1 cellular context compared by ENCODE assay signal in genomic region chr1:114521396-114522263, GRCh38.
TF ChIP-seq lines count a peak whose summit lies in the region.

No MANE protein-coding gene starts in this region.

TF ChIP-seq in K562, 482 proteins besides CTCF, POLR2A, EP300 and RAD21 (continued from another document):
- TF ChIP-seq TCF3 (CRISPR knock-in tag; IDR thresholded peaks at IDR 0.05) (peak; percentile 70), POLR2H (tag; IDR thresholded peaks at IDR 0.05; ENCODE audit: low read depth) (no peak), HDAC1 (IDR thresholded peaks at IDR 0.05) (no peak), KDM4B (IDR thresholded peaks at IDR 0.05; ENCODE audit: borderline replicate concordance in 2 of 2, low read depth in 1 of 2) (no peak), HNRNPLL (IDR thresholded peaks at IDR 0.05; ENCODE audit: low read depth, low read length, poor library complexity, severe bottlenecking) (no peak), LCOR (CRISPR knock-in tag; IDR thresholded peaks at IDR 0.05) (no peak), SREBF2 (CRISPR knock-in tag; IDR thresholded peaks at IDR 0.05) (no peak), BRD9 (IDR thresholded peaks at IDR 0.05; ENCODE audit: low read depth, partially characterized antibody) (no peak), GABPB1 (CRISPR knock-in tag; IDR thresholded peaks at IDR 0.05) (peak; percentile 21; the same call in 1 of the 2 replicates), ZBTB49 (CRISPR knock-in tag; IDR thresholded peaks at IDR 0.05; ENCODE audit: borderline replicate concordance) (no peak), ILK (tag; IDR thresholded peaks at IDR 0.05; ENCODE audit: borderline replicate concordance, low read depth) (no peak), FOXK1 (CRISPR knock-in tag; IDR thresholded peaks at IDR 0.05; ENCODE audit: borderline replicate concordance) (no peak), FOXM1 (IDR thresholded peaks at IDR 0.05; ENCODE audit: low read depth) (peak; percentile 8; the same call in 1 of the 2 replicates), FOXM1 (CRISPR knock-in tag; IDR thresholded peaks at IDR 0.05; ENCODE audit: low read depth) (no peak), MGA (IDR thresholded peaks at IDR 0.05) (peak; percentile 50; the same call in 1 of the 2 replicates), ARID1B (IDR thresholded peaks at IDR 0.05) (peak; percentile 60; the same call in 1 of the 2 replicates), HMBOX1 (IDR thresholded peaks at IDR 0.05) (peak; percentile 95), POLR2AphosphoS5 (IDR thresholded peaks at IDR 0.05; ENCODE audit: control insufficient read depth, insufficient read depth, low read depth, low read length) (no peak), BDP1 (IDR thresholded peaks at IDR 0.05; ENCODE audit: insufficient read depth, insufficient read length) (no peak), TCF7L2 (IDR thresholded peaks at IDR 0.05; ENCODE audit: low read depth, low read length) (no peak), HMG20A (CRISPR knock-in tag; conservative IDR thresholded peaks at IDR 0.05) (no peak), TEAD4 (IDR thresholded peaks at IDR 0.05; ENCODE audit: low read length) (peak; percentile 35; the same call in 1 of the 2 replicates), TEAD4 (CRISPR knock-in tag; IDR thresholded peaks at IDR 0.05; ENCODE audit: borderline replicate concordance) (no peak), CC2D1A (IDR thresholded peaks at IDR 0.05) (peak; percentile 87; the same call in 1 of the 2 replicates), NKRF (IDR thresholded peaks at IDR 0.05; ENCODE audit: borderline replicate concordance) (no peak)
- TF ChIP-seq, protein P1, sequence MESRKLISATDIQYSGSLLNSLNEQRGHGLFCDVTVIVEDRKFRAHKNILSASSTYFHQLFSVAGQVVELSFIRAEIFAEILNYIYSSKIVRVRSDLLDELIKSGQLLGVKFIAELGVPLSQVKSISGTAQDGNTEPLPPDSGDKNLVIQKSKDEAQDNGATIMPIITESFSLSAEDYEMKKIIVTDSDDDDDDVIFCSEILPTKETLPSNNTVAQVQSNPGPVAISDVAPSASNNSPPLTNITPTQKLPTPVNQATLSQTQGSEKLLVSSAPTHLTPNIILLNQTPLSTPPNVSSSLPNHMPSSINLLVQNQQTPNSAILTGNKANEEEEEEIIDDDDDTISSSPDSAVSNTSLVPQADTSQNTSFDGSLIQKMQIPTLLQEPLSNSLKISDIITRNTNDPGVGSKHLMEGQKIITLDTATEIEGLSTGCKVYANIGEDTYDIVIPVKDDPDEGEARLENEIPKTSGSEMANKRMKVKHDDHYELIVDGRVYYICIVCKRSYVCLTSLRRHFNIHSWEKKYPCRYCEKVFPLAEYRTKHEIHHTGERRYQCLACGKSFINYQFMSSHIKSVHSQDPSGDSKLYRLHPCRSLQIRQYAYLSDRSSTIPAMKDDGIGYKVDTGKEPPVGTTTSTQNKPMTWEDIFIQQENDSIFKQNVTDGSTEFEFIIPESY (CRISPR knock-in tag; IDR thresholded peaks at IDR 0.05): 0 out of 2 replicates have a peak, but pooled peaks have one; percentile 33
- TF ChIP-seq, protein P2, sequence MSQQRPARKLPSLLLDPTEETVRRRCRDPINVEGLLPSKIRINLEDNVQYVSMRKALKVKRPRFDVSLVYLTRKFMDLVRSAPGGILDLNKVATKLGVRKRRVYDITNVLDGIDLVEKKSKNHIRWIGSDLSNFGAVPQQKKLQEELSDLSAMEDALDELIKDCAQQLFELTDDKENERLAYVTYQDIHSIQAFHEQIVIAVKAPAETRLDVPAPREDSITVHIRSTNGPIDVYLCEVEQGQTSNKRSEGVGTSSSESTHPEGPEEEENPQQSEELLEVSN (IDR thresholded peaks at IDR 0.05; ENCODE audit: borderline replicate concordance in 1 of 2, extremely low read depth in 1 of 2, insufficient read depth in 1 of 2, insufficient read length in 1 of 2, low read depth in 1 of 2, low read length in 1 of 2, poor library complexity in 1 of 2, severe bottlenecking in 1 of 2): peak in 1 of 2 experiments; percentile 76
TF ChIP-seq in K562: peak in this region for 27.
